10 cellular contexts compared by ENCODE assay signal in the genomic region with DNA sequence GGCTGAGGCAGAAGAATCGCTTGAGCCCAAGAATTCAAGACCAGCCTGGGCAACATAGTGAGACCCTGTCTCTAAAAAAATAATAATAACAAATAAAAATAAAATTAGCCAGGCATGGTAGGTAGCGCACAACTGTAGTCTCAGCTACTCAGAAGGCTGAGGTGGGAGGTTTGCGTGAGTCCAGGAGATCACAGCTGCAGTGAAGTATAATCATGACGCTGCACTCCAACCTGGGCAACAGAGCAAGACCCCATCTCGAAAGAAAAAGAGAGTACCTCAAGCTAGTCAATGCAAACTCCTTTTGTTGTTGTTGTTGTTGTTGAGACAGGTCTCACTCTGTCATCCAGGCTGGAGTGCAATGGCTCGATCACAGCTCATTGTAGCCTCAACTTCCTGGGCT.
"Had no signal": no experiment of that assay in that cellular context is flagged by ENCODE, and none has a peak within 500 bp of the region (broad histone marks: within the 10 kb centered on the region; RNA-seq: fewer than 3 reads in every experiment).

No MANE protein-coding gene starts in this region.

- H3K4me3 Mint-ChIP-seq: GM23338, H9, HFFc6, IgD-negative memory B cell had no signal

- H3K27ac Mint-ChIP-seq: GM23338, H9, HFFc6, IgD-negative memory B cell had no signal

- H3K36me3 Mint-ChIP-seq: IgD-negative memory B cell had no signal

- DNase-seq: HCEC 1CT, HFFc6, KG1 had no signal

- H3K27ac ChIP-seq: HL-60 had no signal

- FAIRE-seq: H1, H54, HepG2 had no signal

- H3K4me3 ChIP-seq: GM23338 had no signal

- H3K4me2 ChIP-seq: GM23338 had no signal

- H3K9me3 Mint-ChIP-seq: GM23338, H9, HFFc6, IgD-negative memory B cell had no signal
